Comparison of ENCODE assay signal across 8 cellular contexts in genomic region chr12:52020539-52021336, GRCh38. TPM values are rescaled to one million over a fixed set of nuclear protein-coding genes. Genes with fewer than 3 reads are reported as not detected.
DNase-seq lines count a peak whose midpoint lies in the region; ATAC-seq and TF ChIP-seq lines count a peak whose summit lies in the region.

No MANE protein-coding gene starts in this region.

- H3K4me3 ChIP-seq in MM.1S (ENCODE audit: low read length), result no peak overlapping the region
- H3K4me3 ChIP-seq in body of pancreas, result no peak overlapping the region
- no peak overlapping the region for H3K4me3 ChIP-seq in kidney epithelial cell (ENCODE audit: low read depth, low read length)

- H3K4me1 ChIP-seq in MM.1S (ENCODE audit: low read length) (peaks cover under 1% of the 10 kb centered on the region; the same call in 1 of the 2 replicates), body of pancreas (peaks cover 54% of the 10 kb centered on the region)

- H3K27ac ChIP-seq in 22Rv1, result no peak overlapping the region
- H3K27ac ChIP-seq in MM.1S (ENCODE audit: low read length), result no peak overlapping the region
- peak overlapping the region in 3 of 4 donors; percentile 76 to 80 (median 78) for H3K27ac ChIP-seq in body of pancreas

- no peak overlapping the region; the same call in 1 of the 2 replicates for H3K4me2 ChIP-seq in MM.1S (ENCODE audit: low read depth, low read length)

- no peaks in the 10 kb centered on the region for H4K20me1 ChIP-seq in MM.1S (ENCODE audit: insufficient read depth, low read length)

- POLR2A ChIA-PET in GM10248 (lab: Yijun Ruan, JAX), result interaction anchor here (1.9 kb wide), 1 partner anchor 14 kb away, joined by 9 read pairs; the partner anchor contains the start of gene TAMALIN

- TF ChIP-seq POLR2A in body of pancreas (IDR thresholded peaks at IDR 0.05), result no peak

- TF ChIP-seq CTCF in 22Rv1 (IDR thresholded peaks at IDR 0.05) (peak; percentile 90), GM10248 (IDR thresholded peaks at IDR 0.05; ENCODE audit: control extremely low read depth, extremely low read depth, low read depth, missing control alignments) (peak; percentile 67), MM.1S (IDR thresholded peaks at IDR 0.05; ENCODE audit: low read length) (peak; percentile 60), body of pancreas (IDR thresholded peaks at IDR 0.05) (peak; percentile 40 to 70 (median 60)), kidney epithelial cell (IDR thresholded peaks at IDR 0.05; ENCODE audit: insufficient read depth, low read length, poor library complexity, severe bottlenecking) (peak; percentile 89)

- intact Hi-C loops in body of pancreas (cut with DNase I), result no loop called here

- 24 to 25% methylated on average over 8 to 9 of the region's 9 CpGs for WGBS in body of pancreas, 2 donors

- H3F3A ChIP-seq in MM.1S (ENCODE audit: insufficient read depth, low read length), result no peaks in the 10 kb centered on the region

- ATAC-seq in body of pancreas, result peak; percentile 13

- CTCF ChIA-PET in GM10248 (lab: Yijun Ruan, JAX), result interaction anchor here (0.7 to 33.0 kb wide), 17 partner anchors 14 to 129 kb away, joined by 3 to 1220 read pairs (median 4); partner anchors contain the start of genes ATG101, NR4A1, SMIM41 and TAMALIN

- H2AFZ ChIP-seq in MM.1S (ENCODE audit: low read length), result peak overlapping the region; percentile 47; the same call in 1 of the 2 replicates

- no peak overlapping the region for H3K9ac ChIP-seq in MM.1S (ENCODE audit: low read length)

- H3K79me2 ChIP-seq in MM.1S (ENCODE audit: low read length), result no peaks in the 10 kb centered on the region

- DNase-seq in GM10248 (ENCODE audit: extremely low spot score), result peak; percentile 71
- peak; percentile 27 for DNase-seq in MM.1S
- peak in 3 of 5 donors; percentile 41 to 51 (median 50) for DNase-seq in T-helper 1 cell
- DNase-seq in body of pancreas, result peak; percentile 52 to 68 (median 62)
- DNase-seq in kidney epithelial cell (ENCODE audit: low read depth), result no peak
- DNase-seq in stimulated activated CD8-positive, alpha-beta memory T cell treated with anti-CD3 and anti-CD28 coated beads, Interleukin-7, amount 100 ng/mL, for 4 hours (ENCODE audit: low read depth in 2 of 2), result peak; percentile 40 to 42
- no peak for DNase-seq in mesenteric fat pad (ENCODE audit: low spot score)

- peaks cover 63% of the 10 kb centered on the region for H3K27me3 ChIP-seq in MM.1S (replicated peaks; ENCODE audit: insufficient read depth, low read length)
- H3K27me3 ChIP-seq in body of pancreas, result no peaks in the 10 kb centered on the region
- no peaks in the 10 kb centered on the region for H3K27me3 ChIP-seq in kidney epithelial cell (ENCODE audit: control insufficient read depth, insufficient read depth, low read length)

- H3K36me3 ChIP-seq in MM.1S (replicated peaks; ENCODE audit: insufficient read depth, low read length), result no peaks in the 10 kb centered on the region
- no peaks in the 10 kb centered on the region for H3K36me3 ChIP-seq in body of pancreas (replicated peaks in 1 of 2; ENCODE audit: insufficient read depth in 1 of 2, low read depth in 2 of 2)
- no peaks in the 10 kb centered on the region for H3K36me3 ChIP-seq in kidney epithelial cell (ENCODE audit: control insufficient read depth, insufficient read depth, low read length)

- H3K9me2 ChIP-seq in MM.1S (replicated peaks; ENCODE audit: insufficient read depth, low read length), result no peaks in the 10 kb centered on the region

- no peaks in the 10 kb centered on the region for H3K9me3 ChIP-seq in MM.1S (replicated peaks; ENCODE audit: insufficient read depth, low read length)
- no peaks in the 10 kb centered on the region for H3K9me3 ChIP-seq in body of pancreas

RNA-seq across cellular contexts. Expression of gene TAMALIN, which starts 14.0 kb away (rescaled TPM):
- 10 to 100 TPM in 1 of 2 donors, 1 to 10 TPM in 1; 7.0 to 19.4 TPM for total RNA-seq in body of pancreas
- 3.4 and 5.1 TPM in 2 replicates for total RNA-seq in kidney epithelial cell
- 117 TPM for total RNA-seq in mesenteric fat pad

RNA-seq across cellular contexts. Expression of gene NR4A1, which starts 30.5 kb away (rescaled TPM):
- total RNA-seq in body of pancreas, result 100 to 1,000 TPM in 1 of 2 donors, 10 to 100 TPM in 1; 36.6 to 253 TPM
- total RNA-seq in kidney epithelial cell, result 9.2 and 11.2 TPM in 2 replicates
- 863 TPM for total RNA-seq in mesenteric fat pad

RNA-seq across cellular contexts. Expression of gene ATG101, which starts 49.0 kb away (rescaled TPM):
- 10 to 100 TPM; 25.7 to 25.9 TPM for total RNA-seq in body of pancreas
- total RNA-seq in kidney epithelial cell, result 77.8 and 83.1 TPM in 2 replicates
- 36.2 TPM for total RNA-seq in mesenteric fat pad

RNA-seq across cellular contexts. Expression of gene SMIM41, which starts 58.8 kb away (rescaled TPM):
- under 1 TPM; 0.26 to 0.66 TPM for total RNA-seq in body of pancreas
- 0.34 TPM in 1 of 2 replicates, not detected in the other for total RNA-seq in kidney epithelial cell
- 0.45 TPM for total RNA-seq in mesenteric fat pad

Comparison
In these comparisons a context has a peak if more than half of its experiments do, and no peak if none do; other contexts are left out.
1. H3K27ac ChIP-seq: peak in body of pancreas (3 of 4); none in 22Rv1 (single experiment) and MM.1S (single experiment).
2. DNase-seq: peak in GM10248 (single experiment), MM.1S (single experiment), T-helper 1 cell (3 of 5), body of pancreas (4 of 4) and stimulated activated CD8-positive, alpha-beta memory T cell treated with anti-CD3 and anti-CD28 coated beads, Interleukin-7, amount 100 ng/mL, for 4 hours (2 of 2); none in kidney epithelial cell (single experiment) and mesenteric fat pad (single experiment).
3. Peak in every context shown above with its lines, with median percentiles within 50 percentile points of each other: CTCF ChIP-seq.